17 cellular contexts compared by ENCODE assay signal in the genomic region with DNA sequence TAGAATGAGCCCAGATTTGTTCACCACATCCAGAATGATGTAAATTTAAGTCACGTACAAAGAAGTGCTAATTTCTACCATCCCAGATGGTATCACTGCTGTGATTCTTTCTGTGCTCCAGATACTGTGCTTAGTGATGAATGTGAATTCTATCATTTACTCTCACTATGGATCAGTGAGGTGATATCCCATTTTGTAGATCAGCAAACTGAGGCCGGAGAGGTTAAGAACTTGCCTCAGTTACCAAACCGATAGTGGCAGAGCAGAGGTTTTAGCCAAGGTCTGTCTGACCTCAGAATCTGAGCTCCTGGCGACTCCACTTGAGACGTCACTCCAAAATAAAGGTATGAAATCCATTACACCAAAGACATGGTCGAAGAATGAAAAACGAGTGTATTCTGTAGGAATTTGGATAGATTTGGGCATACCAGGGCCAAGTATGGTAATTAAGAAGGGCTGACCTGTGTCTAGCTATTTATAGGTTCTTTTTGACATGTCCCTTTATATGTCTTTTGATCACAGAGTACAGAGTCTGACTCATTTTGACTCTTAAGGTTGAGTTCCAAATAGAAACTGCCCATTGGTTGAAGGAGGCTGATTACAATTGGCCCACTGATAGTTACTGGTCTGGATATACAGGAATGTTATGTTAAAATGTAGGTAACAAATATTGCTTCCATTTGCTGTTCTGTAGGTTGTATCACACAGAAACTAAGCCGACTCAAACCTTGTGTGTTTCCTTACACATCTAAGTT. TPM values are rescaled to one million over a fixed set of nuclear protein-coding genes. Genes with fewer than 3 reads are reported as not detected.
DNase-seq lines count a peak whose midpoint lies in the region; ATAC-seq and TF ChIP-seq lines count a peak whose summit lies in the region.
"Had no signal": no experiment of that assay in that cellular context is flagged by ENCODE, and none has a peak within 500 bp of the region (broad histone marks: within the 10 kb centered on the region; RNA-seq: fewer than 3 reads in every experiment).

No MANE protein-coding gene starts in this region.

- H3K79me2 ChIP-seq in SK-N-SH (ENCODE audit: insufficient read depth) (0 out of 2 replicates have a peak, but pooled peaks cover 3% of the 10 kb centered on the region), GM23338 (replicated peaks; ENCODE audit: insufficient read depth) (peaks cover 95% of the 10 kb centered on the region), neural progenitor cell (ENCODE audit: low read depth) (peaks cover 100% of the 10 kb centered on the region)

- POLR2A ChIA-PET in SK-N-SH (lab: Yijun Ruan, JAX), result no interaction called here

- no peak for TF ChIP-seq RAD21 in SK-N-SH (IDR thresholded peaks at IDR 0.05; ENCODE audit: low read length)

- peaks cover 0 to 6% of the 10 kb centered on the region in 2 experiments; a peak in 1 of 4 replicates for H3K4me1 ChIP-seq in SK-N-SH (ENCODE audit: control insufficient read depth in 1 of 2, insufficient read depth in 2 of 2, low read depth in 1 of 2, low read length in 1 of 2)
- H3K4me1 ChIP-seq in GM23338 (ENCODE audit: insufficient read depth), result peaks cover 53% of the 10 kb centered on the region
- H3K4me1 ChIP-seq in neural progenitor cell, result peaks cover 32% of the 10 kb centered on the region

- H3K9ac ChIP-seq in SK-N-SH, result no peak overlapping the region
- no peak overlapping the region for H3K9ac ChIP-seq in neural progenitor cell

- no peaks in the 10 kb centered on the region for H3K9me2 ChIP-seq in SK-N-SH
- H3K9me2 ChIP-seq in GM23338 (ENCODE audit: insufficient read depth), result no peaks in the 10 kb centered on the region

- H3K4me3 Mint-ChIP-seq in GM23338 (no peak overlapping the region), endothelial cell (ENCODE audit: unreplicated experiment) (no peak overlapping the region), neural progenitor cell (no peak overlapping the region)
- H3K4me3 Mint-ChIP-seq in T-helper 2 cell treated with Interferon-gamma antibody and Interleukin-4, amounts not matched to agents 5 μg/mL and 100 μg/mL, for 36 hours, result no peak overlapping the region
- H3K4me3 Mint-ChIP-seq: H9 had no signal

- 91% methylated on average over 8 of the region's 8 CpGs for WGBS in SK-N-SH (ENCODE audit: low lambda C conversion rate)

- no peak overlapping the region for H3K4me2 ChIP-seq in SK-N-SH
- H3K4me2 ChIP-seq in GM23338, result no peak overlapping the region
- H3K4me2 ChIP-seq in neural progenitor cell, result no peak overlapping the region

- no peak for TF ChIP-seq EP300 in SK-N-SH (IDR thresholded peaks at IDR 0.05; ENCODE audit: borderline replicate concordance in 1 of 2, low read depth in 1 of 2, low read length in 1 of 2)

- no peak overlapping the region for H2AFZ ChIP-seq in SK-N-SH (ENCODE audit: low read depth)
- no peak overlapping the region for H2AFZ ChIP-seq in GM23338
- no peak overlapping the region for H2AFZ ChIP-seq in neural progenitor cell (replicated peaks)

- H3K27me3 Mint-ChIP-seq in GM23338 (ENCODE audit: insufficient read depth, low read depth, poor library complexity) (peaks cover 6% of the 10 kb centered on the region), endothelial cell (ENCODE audit: unreplicated experiment) (peaks cover 2% of the 10 kb centered on the region), neural progenitor cell (ENCODE audit: insufficient read depth, low read depth) (peaks cover 2% of the 10 kb centered on the region)
- H3K27me3 Mint-ChIP-seq in T-helper 2 cell treated with Interferon-gamma antibody and Interleukin-4, amounts not matched to agents 5 μg/mL and 100 μg/mL, for 36 hours (ENCODE audit: low read depth), result no peaks in the 10 kb centered on the region

- H3F3A ChIP-seq in SK-N-SH (replicated peaks; ENCODE audit: insufficient read depth) (no peaks in the 10 kb centered on the region), GM23338 (replicated peaks; ENCODE audit: low read depth) (no peaks in the 10 kb centered on the region), neural progenitor cell (ENCODE audit: low read depth) (peaks cover 12% of the 10 kb centered on the region)

- H3K36me3 Mint-ChIP-seq in GM23338 (ENCODE audit: low read depth) (peaks cover 13% of the 10 kb centered on the region; the same call in 2 of the 3 replicates), endothelial cell (ENCODE audit: low read depth, unreplicated experiment) (peaks cover 5% of the 10 kb centered on the region), neural progenitor cell (peaks cover 37% of the 10 kb centered on the region)
- peaks cover 7% of the 10 kb centered on the region for H3K36me3 Mint-ChIP-seq in T-helper 2 cell treated with Interferon-gamma antibody and Interleukin-4, amounts not matched to agents 5 μg/mL and 100 μg/mL, for 36 hours (ENCODE audit: low read depth)

- DNase-seq in SK-N-SH (no peak), GM23338 (ENCODE audit: low spot score) (no peak), endothelial cell (ENCODE audit: low spot score) (no peak), neural progenitor cell (ENCODE audit: low spot score) (no peak), RKO (ENCODE audit: low spot score) (no peak), AG08395 (ENCODE audit: low spot score) (no peak)
- DNase-seq in T-helper 2 cell treated with Interferon-gamma antibody and Interleukin-4, amounts not matched to agents 5 μg/mL and 100 μg/mL, for 36 hours (ENCODE audit: low spot score), result no peak
- DNase-seq: DMS153, H9, Karpas-422, NCI-H1105 treated with DMSO at 0.1 percent for 48 hours, NCI-H187 treated with DMSO at 0.1 percent for 48 hours, NCI-H2171, SIG-M5 had no signal

- no peaks in the 10 kb centered on the region; the same call in 2 of the 3 replicates for H3K9me3 Mint-ChIP-seq in GM23338
- no peaks in the 10 kb centered on the region for H3K9me3 Mint-ChIP-seq in endothelial cell (ENCODE audit: unreplicated experiment)
- peaks cover 31% of the 10 kb centered on the region for H3K9me3 Mint-ChIP-seq in neural progenitor cell
- H3K9me3 Mint-ChIP-seq in T-helper 2 cell treated with Interferon-gamma antibody and Interleukin-4, amounts not matched to agents 5 μg/mL and 100 μg/mL, for 36 hours, result no peaks in the 10 kb centered on the region
- H3K9me3 Mint-ChIP-seq: H9 had no signal

- CTCF ChIA-PET in SK-N-SH (lab: Yijun Ruan, JAX), result interaction anchor here (1.0 to 2.0 kb wide), 4 partner anchors 9 to 101 kb away, joined by 3 to 5 read pairs (median 4); partner anchors contain the start of gene MAP2K6

- H3K27ac ChIP-seq in SK-N-SH (ENCODE audit: low read depth in 2 of 2, low read length in 1 of 2) (no peak overlapping the region), GM23338 (ENCODE audit: low read depth) (peak overlapping the region; percentile 26; the same call in 1 of the 2 replicates), neural progenitor cell (peak overlapping the region; percentile 14)
- H3K27ac ChIP-seq: 22Rv1, C4-2B had no signal

- no peak overlapping the region for H3K4me3 ChIP-seq in SK-N-SH (ENCODE audit: low read depth in 2 of 2, low read length in 1 of 2)
- no peak overlapping the region for H3K4me3 ChIP-seq in GM23338
- H3K4me3 ChIP-seq in neural progenitor cell, result no peak overlapping the region

- H3K27me3 ChIP-seq in SK-N-SH (ENCODE audit: insufficient read depth), result no peaks in the 10 kb centered on the region
- H3K27me3 ChIP-seq in GM23338 (ENCODE audit: insufficient read depth), result no peaks in the 10 kb centered on the region
- no peaks in the 10 kb centered on the region for H3K27me3 ChIP-seq in neural progenitor cell

- no peaks in the 10 kb centered on the region for H4K20me1 ChIP-seq in SK-N-SH (ENCODE audit: insufficient read depth)
- no peaks in the 10 kb centered on the region for H4K20me1 ChIP-seq in GM23338 (replicated peaks; ENCODE audit: insufficient read depth)
- peaks cover 91% of the 10 kb centered on the region for H4K20me1 ChIP-seq in neural progenitor cell (ENCODE audit: low read depth)

- H3K4me1 Mint-ChIP-seq in GM23338 (peaks cover 56% of the 10 kb centered on the region), endothelial cell (ENCODE audit: unreplicated experiment) (peaks cover 72% of the 10 kb centered on the region), neural progenitor cell (peaks cover 26% of the 10 kb centered on the region)
- peaks cover 22% of the 10 kb centered on the region for H3K4me1 Mint-ChIP-seq in T-helper 2 cell treated with Interferon-gamma antibody and Interleukin-4, amounts not matched to agents 5 μg/mL and 100 μg/mL, for 36 hours (ENCODE audit: low read depth)

- TF ChIP-seq CTCF in SK-N-SH (IDR thresholded peaks at IDR 0.05) (no peak), GM23338 (conservative IDR thresholded peaks at IDR 0.05; ENCODE audit: low read depth in 2 of 2) (no peak), endothelial cell (IDR thresholded peaks at IDR 0.05; ENCODE audit: unreplicated experiment) (no peak), neural progenitor cell (IDR thresholded peaks at IDR 0.05) (no peak)

- H3K27ac Mint-ChIP-seq in GM23338, result 0 out of 2 replicates have a peak overlapping the region, but pooled peaks have one; percentile 60
- H3K27ac Mint-ChIP-seq in endothelial cell (ENCODE audit: unreplicated experiment), result peak overlapping the region; percentile 90
- H3K27ac Mint-ChIP-seq in neural progenitor cell, result no peak overlapping the region
- H3K27ac Mint-ChIP-seq in T-helper 2 cell treated with Interferon-gamma antibody and Interleukin-4, amounts not matched to agents 5 μg/mL and 100 μg/mL, for 36 hours, result no peak overlapping the region

- ATAC-seq in SK-N-SH treated with all-trans-retinoic acid at 6 μM for 48 hours (peak; percentile 50), GM23338 (no peak)

- H3K9me3 ChIP-seq in SK-N-SH (no peaks in the 10 kb centered on the region), neural progenitor cell (ENCODE audit: low read depth) (no peaks in the 10 kb centered on the region)

- H3K36me3 ChIP-seq in SK-N-SH (replicated peaks in 1 of 2; ENCODE audit: control insufficient read depth in 1 of 2, insufficient read depth in 2 of 2, low read length in 1 of 2) (no peaks in the 10 kb centered on the region), GM23338 (ENCODE audit: insufficient read depth) (no peaks in the 10 kb centered on the region), neural progenitor cell (no peaks in the 10 kb centered on the region)

TF ChIP-seq in SK-N-SH, 30 proteins besides CTCF, POLR2A, EP300 and RAD21 (continues in another document):
- no peak for TF ChIP-seq YY1 (IDR thresholded peaks at IDR 0.05; ENCODE audit: low read depth)

RNA-seq across cellular contexts. Expression of gene MAP2K6, which starts 10.0 kb away (rescaled TPM):
- polyA plus RNA-seq in SK-N-SH (2012; rRNA removed) (6.5 and 6.7 TPM in 2 replicates), GM23338 (2016; fragmentation: Nextera tagmentation; extraction: Ambion mirVana) (31.1 and 33.2 TPM in 2 replicates)
- polyA plus RNA-seq in SK-N-SH (2012; cell fraction: cytosol; rRNA removed), result 7.0 and 8.1 TPM in 2 replicates
- polyA plus RNA-seq in SK-N-SH (2012; cell fraction: nucleus; rRNA removed), result 1.4 and 2.8 TPM in 2 replicates
- total RNA-seq in GM23338 (2014; rRNA removed; shearing (Covaris generic)), result 26.3 and 27.0 TPM in 2 replicates
- total RNA-seq in endothelial cell (ENCODE audit: unreplicated experiment) (30.5 TPM), neural progenitor cell (ENCODE audit: low replicate concordance) (57.2 and 101 TPM in 2 replicates)

Comparison
In these comparisons a context has a peak if more than half of its experiments do, and no peak if none do; other contexts are left out.
1. H3K27ac ChIP-seq: peak in GM23338 (single experiment) and neural progenitor cell (single experiment); none in SK-N-SH (0 of 2).
2. H3K27ac Mint-ChIP-seq: peak in GM23338 (single experiment) and endothelial cell (single experiment); none in neural progenitor cell (single experiment) and T-helper 2 cell treated with Interferon-gamma antibody and Interleukin-4, amounts not matched to agents 5 μg/mL and 100 μg/mL, for 36 hours (single experiment).